2 cellular contexts compared by ENCODE assay signal in genomic region chr1:27400963-27401341, GRCh38.
TF ChIP-seq lines count a peak whose summit lies in the region.

No MANE protein-coding gene starts in this region.

TF ChIP-seq in HCT116, 20 proteins besides CTCF, POLR2A, EP300 and RAD21:
- TF ChIP-seq POLR2AphosphoS5 (IDR thresholded peaks at IDR 0.05; ENCODE audit: low read depth, low read length) = peak; percentile 57
- no peak for TF ChIP-seq JUND (IDR thresholded peaks at IDR 0.05)
TF ChIP-seq in HCT116: peak in this region for 1.

TF ChIP-seq in endothelial cell of umbilical vein, 7 proteins besides CTCF, POLR2A, EP300 and RAD21:
- TF ChIP-seq EZH2 (IDR thresholded peaks at IDR 0.05; ENCODE audit: borderline replicate concordance, low read depth, low read length, severe bottlenecking) (no peak), MAX (IDR thresholded peaks at IDR 0.05; ENCODE audit: insufficient read depth, insufficient read length) (no peak), POLR2AphosphoS5 (IDR thresholded peaks at IDR 0.05; ENCODE audit: insufficient read depth, low read depth, low read length) (no peak), JUN (IDR thresholded peaks at IDR 0.05; ENCODE audit: borderline replicate concordance, insufficient read depth, insufficient read length, low read depth) (no peak), FOS (IDR thresholded peaks at IDR 0.05; ENCODE audit: borderline replicate concordance, insufficient read depth, low read length) (no peak), MYC (IDR thresholded peaks at IDR 0.05; ENCODE audit: low read depth, low read length) (no peak), GATA2 (IDR thresholded peaks at IDR 0.05; ENCODE audit: insufficient read depth, insufficient read length, low read depth, low read length) (no peak)
